Comparison of ENCODE assay signal across 7 cellular contexts in the genomic region with DNA sequence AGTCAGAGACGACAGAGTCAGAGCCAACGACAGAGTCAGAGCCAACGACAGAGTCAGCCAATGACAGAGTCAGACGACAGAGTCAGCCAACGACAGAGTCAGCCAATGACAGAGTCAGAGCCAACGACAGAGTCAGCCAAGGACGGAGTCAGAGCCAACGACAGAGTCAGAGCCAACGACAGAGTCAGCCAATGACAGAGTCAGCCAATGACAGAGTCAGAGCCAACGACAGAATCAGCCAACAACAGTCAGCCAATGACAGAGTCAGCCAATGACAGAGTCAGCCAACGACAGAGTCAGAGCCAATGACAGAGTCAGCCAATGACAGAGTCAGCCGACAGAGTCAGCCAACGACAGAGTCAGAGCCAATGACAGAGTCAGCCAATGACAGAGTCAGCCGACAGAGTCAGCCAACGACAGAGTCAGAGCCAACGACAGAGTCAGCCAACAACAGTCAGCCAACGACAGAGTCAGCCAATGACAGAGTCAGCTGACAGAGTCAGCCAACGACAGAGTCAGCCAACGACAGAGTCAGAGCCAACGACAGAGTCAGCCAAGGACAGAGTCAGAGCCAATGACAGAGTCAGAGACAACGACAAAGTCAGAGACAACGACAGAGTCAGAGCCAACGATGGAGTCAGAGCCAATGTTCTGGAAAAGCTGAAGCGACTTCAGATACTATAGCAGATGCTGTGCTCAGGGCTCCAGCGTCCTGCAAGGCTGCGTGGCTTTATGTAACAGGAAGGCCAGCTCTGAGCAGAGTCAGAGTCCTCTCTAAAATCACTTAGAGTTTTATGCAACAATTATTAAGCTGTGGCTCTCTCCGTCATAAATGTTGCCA. TPM values are rescaled to one million over a fixed set of nuclear protein-coding genes. Genes with fewer than 3 reads are reported as not detected.
A peak's percentile ranks its signal among the peaks of the same experiment; 100 is the strongest.
DNase-seq lines count a peak whose midpoint lies in the region; TF ChIP-seq lines count a peak whose summit lies in the region.
"Not testable (repeated sequence)": the region's sequence is repeated elsewhere in the genome, so short reads cannot be mapped to it uniquely, and the experiment has no call there.

No MANE protein-coding gene starts in this region.

- not testable (repeated sequence) for H3K23ac ChIP-seq in H9 (ENCODE audit: insufficient read length, low read depth, low read length)

- not testable (repeated sequence) for TF ChIP-seq CTCF in H9 (conservative IDR thresholded peaks at IDR 0.05); fibroblast of the aortic adventitia (IDR thresholded peaks at IDR 0.05; ENCODE audit: insufficient read depth, low read length)

- H3K9me3 ChIP-seq in BLaER1; H9 (ENCODE audit: control insufficient read depth, low read depth, low read length): not testable (repeated sequence)

- not testable (repeated sequence) for H3K79me2 ChIP-seq in H9 (ENCODE audit: insufficient read depth, low read length)

- no CpG with 5 or more reads among the region's 27 CpGs for WGBS in H9 (ENCODE audit: extremely low coverage, insufficient read length, low lambda C conversion rate)

- not testable (repeated sequence) for H2AFZ ChIP-seq in H9 (ENCODE audit: low read length)

- not testable (repeated sequence) for H3K56ac ChIP-seq in H9 (ENCODE audit: insufficient read length, low read depth, low read length)

- H2BK5ac ChIP-seq in H9 (ENCODE audit: insufficient read length, low read length), result not testable (repeated sequence)

- not testable (repeated sequence) for H2BK12ac ChIP-seq in H9 (ENCODE audit: insufficient read length, low read depth, low read length)

- not testable (repeated sequence) for H3K14ac ChIP-seq in H9 (ENCODE audit: insufficient read depth, low read length)

- not testable (repeated sequence) for H3K4me3 ChIP-seq in BLaER1; fibroblast of the aortic adventitia (ENCODE audit: low read depth, low read length)

- H3K27ac ChIP-seq in BLaER1 (0 out of 2 replicates have a peak overlapping the region, but pooled peaks have one; percentile 38), angular gyrus (ENCODE audit: low read depth, low read length) (peak overlapping the region; percentile 57)
- H3K27ac ChIP-seq in H9 (ENCODE audit: insufficient read length, low read depth, low read length), result not testable (repeated sequence)

- not testable (repeated sequence) for H3T11ph ChIP-seq in H9 (ENCODE audit: low read length)

- not testable (repeated sequence) for H3K79me1 ChIP-seq in H9 (ENCODE audit: insufficient read depth, low read depth, low read length, poor library complexity, severe bottlenecking)

- not testable (repeated sequence) for H2BK20ac ChIP-seq in H9 (ENCODE audit: low read depth, low read length, poor library complexity, severe bottlenecking)

- peaks cover 70% of the 10 kb centered on the region; the same call in 1 of the 2 replicates for H4K20me1 ChIP-seq in BLaER1
- H4K20me1 ChIP-seq in H9 (ENCODE audit: control insufficient read depth, insufficient read depth, insufficient read length), result not testable (repeated sequence)

- H3K4ac ChIP-seq in H9 (ENCODE audit: low read depth, low read length), result not testable (repeated sequence)

- not testable (repeated sequence) for DNase-seq in H9
- DNase-seq in cerebellum (ENCODE audit: low spot score), result peak; percentile 47
- peak; percentile 4 for DNase-seq in fibroblast of the aortic adventitia (ENCODE audit: low read depth)
- peak; percentile 32 for DNase-seq in medulla oblongata (ENCODE audit: extremely low spot score)
- peak; percentile 18 for DNase-seq in superior temporal gyrus (ENCODE audit: extremely low spot score)

- not testable (repeated sequence) for H4K5ac ChIP-seq in H9 (ENCODE audit: insufficient read length, low read depth, low read length)

- not testable (repeated sequence) for H3K36me3 Mint-ChIP-seq in H9 (ENCODE audit: insufficient read depth in 1 of 3, low read depth in 3 of 3)

- H3K23me2 ChIP-seq in H9 (ENCODE audit: insufficient read length, low read depth, low read length, poor library complexity, severe bottlenecking), result not testable (repeated sequence)

- H3K9ac ChIP-seq in BLaER1; H9 (ENCODE audit: extremely low read depth, insufficient read length, low read length): not testable (repeated sequence)

- peak overlapping the region; percentile 59 for H3K4me2 ChIP-seq in BLaER1
- H3K4me2 ChIP-seq in H9 (ENCODE audit: insufficient read depth, insufficient read length, low read length), result not testable (repeated sequence)

- H3K4me1 ChIP-seq in BLaER1, result peaks cover 13% of the 10 kb centered on the region
- not testable (repeated sequence) for H3K4me1 ChIP-seq in H9 (ENCODE audit: insufficient read depth, low read length)

- not testable (repeated sequence) for H3K4me3 Mint-ChIP-seq in H9

- not testable (repeated sequence) for H2BK15ac ChIP-seq in H9 (ENCODE audit: low read depth, low read length)

- H3K4me1 Mint-ChIP-seq in H9, result not testable (repeated sequence)

- H2AK5ac ChIP-seq in H9 (ENCODE audit: insufficient read length, low read length), result not testable (repeated sequence)

- H2BK120ac ChIP-seq in H9 (ENCODE audit: low read depth, low read length, poor library complexity, severe bottlenecking), result not testable (repeated sequence)

- H3K9me3 Mint-ChIP-seq in H9, result not testable (repeated sequence)

- peak overlapping the region in 2 of 3 experiments; percentile 65 to 83; a peak in 4 of 7 replicates for H3K27ac Mint-ChIP-seq in H9

- H3K18ac ChIP-seq in H9 (ENCODE audit: insufficient read length, low read depth, low read length), result not testable (repeated sequence)

- H3K36me3 ChIP-seq in BLaER1, result peaks cover 59% of the 10 kb centered on the region

- H3K27me3 ChIP-seq in BLaER1; H9 (ENCODE audit: insufficient read depth, low read length): not testable (repeated sequence)

- not testable (repeated sequence) for H3K27me3 Mint-ChIP-seq in H9 (ENCODE audit: low read depth)

- not testable (repeated sequence) for H4K91ac ChIP-seq in H9 (ENCODE audit: insufficient read length, low read depth, low read length)

- not testable (repeated sequence) for H4K8ac ChIP-seq in H9 (replicated peaks; ENCODE audit: insufficient read length, low read depth, low read length)

RNA-seq across cellular contexts. Expression of a gene that starts 19.8 kb away (rescaled TPM):
- 7.1 and 7.8 TPM in 2 replicates for total RNA-seq in H9 (2021)
- total RNA-seq in cerebellum, result 11.4 TPM
- 11.9 and 29.4 TPM in 2 replicates for total RNA-seq in fibroblast of the aortic adventitia (ENCODE audit: low replicate concordance)

RNA-seq across cellular contexts. Expression of a gene that starts 30.6 kb away (rescaled TPM):
- total RNA-seq in H9 (2021), result 8.9 and 9.6 TPM in 2 replicates
- total RNA-seq in cerebellum, result 18.6 TPM
- total RNA-seq in fibroblast of the aortic adventitia (ENCODE audit: low replicate concordance), result 0.09 and 0.33 TPM in 2 replicates
